In the genomic region with DNA sequence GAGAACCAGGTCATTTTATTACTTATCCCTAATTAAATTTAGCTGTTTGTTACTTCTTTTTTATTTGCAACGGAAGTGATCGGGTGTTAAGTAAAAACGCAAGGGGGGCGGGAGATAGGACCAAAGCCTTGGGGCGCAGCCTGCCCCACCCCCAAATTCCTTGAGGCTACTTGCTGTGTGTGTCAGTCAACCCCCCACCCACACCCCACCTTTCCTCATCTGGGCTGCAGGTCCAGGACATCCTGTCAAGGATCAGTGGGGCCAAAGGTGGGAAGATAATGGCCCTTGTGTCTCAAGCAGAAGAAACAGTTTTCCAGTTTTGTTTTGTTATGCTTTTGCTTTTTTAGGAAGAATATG, we compare ENCODE assay signal across 8 cellular contexts. TPM values are rescaled to one million over a fixed set of nuclear protein-coding genes. Genes with fewer than 3 reads are reported as not detected.
DNase-seq lines count a peak whose midpoint lies in the region; ATAC-seq and TF ChIP-seq lines count a peak whose summit lies in the region.

No MANE protein-coding gene starts in this region.

- TF ChIP-seq CTCF in GM12865 (IDR thresholded peaks at IDR 0.05; ENCODE audit: insufficient read depth, low read depth, low read length, missing control alignments) (no peak), WTC11 (IDR thresholded peaks at IDR 0.05) (no peak), heart right ventricle (IDR thresholded peaks at IDR 0.05) (no peak), retinal pigment epithelial cell (conservative IDR thresholded peaks at IDR 0.05; ENCODE audit: low read depth, low read length) (no peak)

- peaks cover 0 to 36% (median 28%) of the 10 kb centered on the region in 9 donors for H3K4me1 ChIP-seq in heart right ventricle

- H3K4me1 Mint-ChIP-seq in WTC11, result peaks cover 62% of the 10 kb centered on the region

- H3K27ac Mint-ChIP-seq in WTC11, result no peak overlapping the region

- peak overlapping the region; percentile 89 for H3K4me3 Mint-ChIP-seq in WTC11

- H3K27me3 ChIP-seq in heart right ventricle, result no peaks in the 10 kb centered on the region

- ATAC-seq in WTC11, result no peak
- ATAC-seq in heart right ventricle, result no peak
- no peak for ATAC-seq in GM21737 (IDR thresholded peaks at IDR 0.05; ENCODE audit: unreplicated experiment)

- DNase-seq in GM12865 (ENCODE audit: low read depth) (no peak), WTC11 (ENCODE audit: low spot score) (peak; percentile 45), heart right ventricle (peak; percentile 19 to 33), retinal pigment epithelial cell (ENCODE audit: low read depth) (no peak), NCI-H1436 (lab: John Stamatoyannopoulos, UW) (no peak), GM19238 (ENCODE audit: insufficient read length, low spot score) (no peak), NCI-H2196 treated with DMSO at 0.1 percent for 48 hours (lab: John Stamatoyannopoulos, UW; ENCODE audit: unreplicated experiment) (no peak)

- H3K9me3 Mint-ChIP-seq in WTC11, result no peaks in the 10 kb centered on the region

- no peaks in the 10 kb centered on the region for H3K36me3 ChIP-seq in heart right ventricle

- no peaks in the 10 kb centered on the region for H3K9me3 ChIP-seq in heart right ventricle

- WGBS in heart right ventricle, 2 donors, result 29 to 31% methylated on average over 5 of the region's 5 CpGs

- H3K27ac ChIP-seq in heart right ventricle, result peak overlapping the region; percentile 85 to 99 (median 98)

- intact Hi-C loops in heart right ventricle (cut with DNase I), result loop anchor here in 9 of 10 donors (5.0 to 10.0 kb wide), 15 partner anchors 80 to 600 kb away; no protein-coding TSS in a partner anchor

- POLR2A ChIA-PET in WTC11 (lab: Charles Lee), result no interaction called here

- peak overlapping the region; percentile 75 for H3K4me3 ChIP-seq in GM12865 (ENCODE audit: low read depth, low read length)
- peak overlapping the region; percentile 81 to 97 (median 92) for H3K4me3 ChIP-seq in heart right ventricle
- peak overlapping the region; percentile 74 for H3K4me3 ChIP-seq in retinal pigment epithelial cell (ENCODE audit: low read length)

- peaks cover 4% of the 10 kb centered on the region; the same call in 1 of the 2 replicates for H3K27me3 Mint-ChIP-seq in WTC11 (ENCODE audit: low read depth)

- CTCF ChIA-PET in WTC11 (lab: Charles Lee), result interaction anchor here (1.2 to 2.7 kb wide), 5 partner anchors 9 to 110 kb away, joined by 8 to 62 read pairs (median 10); no protein-coding TSS in a partner anchor

- H3K36me3 Mint-ChIP-seq in WTC11, result no peaks in the 10 kb centered on the region

TF ChIP-seq in WTC11, 78 proteins besides CTCF, POLR2A, EP300 and RAD21:
- TF ChIP-seq, protein P1, sequence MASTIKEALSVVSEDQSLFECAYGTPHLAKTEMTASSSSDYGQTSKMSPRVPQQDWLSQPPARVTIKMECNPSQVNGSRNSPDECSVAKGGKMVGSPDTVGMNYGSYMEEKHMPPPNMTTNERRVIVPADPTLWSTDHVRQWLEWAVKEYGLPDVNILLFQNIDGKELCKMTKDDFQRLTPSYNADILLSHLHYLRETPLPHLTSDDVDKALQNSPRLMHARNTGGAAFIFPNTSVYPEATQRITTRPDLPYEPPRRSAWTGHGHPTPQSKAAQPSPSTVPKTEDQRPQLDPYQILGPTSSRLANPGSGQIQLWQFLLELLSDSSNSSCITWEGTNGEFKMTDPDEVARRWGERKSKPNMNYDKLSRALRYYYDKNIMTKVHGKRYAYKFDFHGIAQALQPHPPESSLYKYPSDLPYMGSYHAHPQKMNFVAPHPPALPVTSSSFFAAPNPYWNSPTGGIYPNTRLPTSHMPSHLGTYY (CRISPR knock-in tag; IDR thresholded peaks at IDR 0.05), result no peak
- TF ChIP-seq, protein P2, sequence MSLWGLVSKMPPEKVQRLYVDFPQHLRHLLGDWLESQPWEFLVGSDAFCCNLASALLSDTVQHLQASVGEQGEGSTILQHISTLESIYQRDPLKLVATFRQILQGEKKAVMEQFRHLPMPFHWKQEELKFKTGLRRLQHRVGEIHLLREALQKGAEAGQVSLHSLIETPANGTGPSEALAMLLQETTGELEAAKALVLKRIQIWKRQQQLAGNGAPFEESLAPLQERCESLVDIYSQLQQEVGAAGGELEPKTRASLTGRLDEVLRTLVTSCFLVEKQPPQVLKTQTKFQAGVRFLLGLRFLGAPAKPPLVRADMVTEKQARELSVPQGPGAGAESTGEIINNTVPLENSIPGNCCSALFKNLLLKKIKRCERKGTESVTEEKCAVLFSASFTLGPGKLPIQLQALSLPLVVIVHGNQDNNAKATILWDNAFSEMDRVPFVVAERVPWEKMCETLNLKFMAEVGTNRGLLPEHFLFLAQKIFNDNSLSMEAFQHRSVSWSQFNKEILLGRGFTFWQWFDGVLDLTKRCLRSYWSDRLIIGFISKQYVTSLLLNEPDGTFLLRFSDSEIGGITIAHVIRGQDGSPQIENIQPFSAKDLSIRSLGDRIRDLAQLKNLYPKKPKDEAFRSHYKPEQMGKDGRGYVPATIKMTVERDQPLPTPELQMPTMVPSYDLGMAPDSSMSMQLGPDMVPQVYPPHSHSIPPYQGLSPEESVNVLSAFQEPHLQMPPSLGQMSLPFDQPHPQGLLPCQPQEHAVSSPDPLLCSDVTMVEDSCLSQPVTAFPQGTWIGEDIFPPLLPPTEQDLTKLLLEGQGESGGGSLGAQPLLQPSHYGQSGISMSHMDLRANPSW (CRISPR knock-in tag; conservative IDR thresholded peaks at IDR 0.05; ENCODE audit: low read depth), result no peak
TF ChIP-seq in WTC11: peak in this region for 0.

RNA-seq across cellular contexts. Expression of a gene that starts 1.2 kb away (rescaled TPM):
- 34.3 to 37.9 TPM (median 34.4 TPM) in 3 replicates for total RNA-seq in WTC11 (2021)
- 10 to 100 TPM; 12.3 to 31.2 (median 17.3) TPM for total RNA-seq in heart right ventricle
- polyA plus RNA-seq in heart right ventricle, result 1 to 10 TPM; 3.4 to 9.0 TPM

Comparison
In these comparisons a context has a peak if more than half of its experiments do, and no peak if none do; other contexts are left out.
1. DNase-seq: peak in WTC11 (single experiment) and heart right ventricle (2 of 2); none in GM12865 (single experiment), retinal pigment epithelial cell (single experiment), NCI-H1436 (single experiment), GM19238 (single experiment) and NCI-H2196 treated with DMSO at 0.1 percent for 48 hours (single experiment).
2. Peak in every context shown above with its lines, with median percentiles within 50 percentile points of each other: H3K4me3 ChIP-seq.